In the genomic region with DNA sequence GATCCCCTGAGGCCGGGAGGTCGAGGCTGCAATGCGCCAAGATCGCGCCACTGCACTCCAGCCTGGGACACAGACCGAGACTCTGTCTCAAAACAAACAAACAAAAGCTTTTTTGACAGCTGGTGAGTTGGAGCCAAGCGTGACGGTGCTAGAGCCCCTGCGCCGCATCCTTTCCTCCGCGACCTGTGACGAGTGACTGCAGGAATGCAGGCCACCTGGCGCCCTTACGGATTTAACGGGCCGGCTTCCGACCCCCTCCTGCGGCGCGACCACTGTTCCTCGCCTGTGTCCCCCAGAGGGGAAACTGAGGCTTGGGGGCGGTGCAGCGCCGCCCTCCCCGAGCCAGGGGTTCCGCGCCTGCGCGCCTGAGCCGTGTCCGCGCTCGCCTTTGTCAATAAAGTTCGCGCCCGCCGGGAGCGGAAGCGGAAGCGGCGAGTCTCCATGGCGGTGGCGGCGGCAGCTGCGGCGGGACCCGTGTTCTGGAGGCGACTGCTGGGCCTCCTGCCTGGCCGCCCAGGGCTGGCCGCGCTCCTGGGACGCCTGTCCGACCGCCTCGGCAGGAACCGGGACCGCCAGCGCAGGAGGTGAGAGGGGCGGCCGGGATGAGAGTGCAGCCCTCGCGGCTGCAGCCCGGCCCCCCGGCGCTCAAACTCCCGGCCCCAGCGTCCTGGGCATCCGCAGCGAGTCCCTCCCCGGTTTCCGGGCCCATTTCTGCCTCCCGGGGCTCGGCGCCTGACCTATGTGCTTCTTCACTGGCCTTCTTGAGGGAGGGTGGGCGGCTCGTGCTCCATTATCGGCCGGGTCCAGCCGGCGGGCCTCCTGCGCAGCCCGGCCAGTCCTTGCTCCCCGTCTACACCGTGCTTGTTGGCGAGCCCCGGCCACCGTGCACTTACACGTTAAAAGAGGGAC, we compare ENCODE assay signal across 8 cellular contexts. TPM values are rescaled to one million over a fixed set of nuclear protein-coding genes. Genes with fewer than 3 reads are reported as not detected.
A peak's percentile ranks its signal among the peaks of the same experiment; 100 is the strongest.
DNase-seq lines count a peak whose midpoint lies in the region; ATAC-seq, FAIRE-seq and TF ChIP-seq lines count a peak whose summit lies in the region.

A gene with protein sequence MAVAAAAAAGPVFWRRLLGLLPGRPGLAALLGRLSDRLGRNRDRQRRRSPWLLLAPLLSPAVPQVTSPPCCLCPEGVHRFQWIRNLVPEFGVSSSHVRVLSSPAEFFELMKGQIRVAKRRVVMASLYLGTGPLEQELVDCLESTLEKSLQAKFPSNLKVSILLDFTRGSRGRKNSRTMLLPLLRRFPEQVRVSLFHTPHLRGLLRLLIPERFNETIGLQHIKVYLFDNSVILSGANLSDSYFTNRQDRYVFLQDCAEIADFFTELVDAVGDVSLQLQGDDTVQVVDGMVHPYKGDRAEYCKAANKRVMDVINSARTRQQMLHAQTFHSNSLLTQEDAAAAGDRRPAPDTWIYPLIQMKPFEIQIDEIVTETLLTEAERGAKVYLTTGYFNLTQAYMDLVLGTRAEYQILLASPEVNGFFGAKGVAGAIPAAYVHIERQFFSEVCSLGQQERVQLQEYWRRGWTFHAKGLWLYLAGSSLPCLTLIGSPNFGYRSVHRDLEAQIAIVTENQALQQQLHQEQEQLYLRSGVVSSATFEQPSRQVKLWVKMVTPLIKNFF (plus strand): TSS at position 425 of the 909 bp plus-strand sequence. CDS start 17 bp downstream, at position 442.

- TF ChIP-seq EP300 in A549 (IDR thresholded peaks at IDR 0.05), result no peak

- H3K4me1 Mint-ChIP-seq in neural progenitor cell, result peaks cover 59% of the 10 kb centered on the region

- H3K4me3 ChIP-seq in A549 (peak within 1 kb of the TSS; percentile 91), neural progenitor cell (peak within 1 kb of the TSS; percentile 95)

- peak within 1 kb of the TSS; percentile 63 for H2AFZ ChIP-seq in neural progenitor cell (replicated peaks)

- CTCF ChIA-PET in A549 (lab: Yijun Ruan, JAX), result interaction anchor here (0.6 to 8.9 kb wide), 7 partner anchors 8 to 433 kb away, joined by 3 to 134 read pairs (median 5); a partner anchor contains a TSS

- H3K79me2 ChIP-seq in neural progenitor cell (ENCODE audit: low read depth), result peaks cover 52% of the 10 kb centered on the region

- H3K27me3 ChIP-seq in foreskin keratinocyte (no peaks in the 10 kb centered on the region), neural progenitor cell (no peaks in the 10 kb centered on the region)

- DNase-seq in A549 (ENCODE audit: low read depth in 1 of 2, low spot score in 1 of 2), result peak; percentile 76 to 81
- peak; percentile 80 for DNase-seq in HuH-7 (ENCODE audit: low spot score)
- DNase-seq in SHP77 treated with DMSO at 0.1 percent for 48 hours (lab: John Stamatoyannopoulos, UW), result peak; percentile 42
- peak; percentile 77 for DNase-seq in activated gamma-delta T cell treated with anti-CD3 and anti-CD28 coated beads, Interleukin-2, amount 50 U/mL, for 16 hours (ENCODE audit: low read depth)
- peak in 1 of 2 donors; percentile 65 for DNase-seq in foreskin keratinocyte
- DNase-seq in neural progenitor cell (ENCODE audit: low spot score), result peak; percentile 84

- under 1% methylated on average over 31 of the region's 89 CpGs for WGBS in A549 (ENCODE audit: missing lambda C conversion rate)

- peak within 1 kb of the TSS; percentile 94 for H3K9ac ChIP-seq in neural progenitor cell

- peak within 1 kb of the TSS; percentile 94 for H3K4me2 ChIP-seq in A549
- H3K4me2 ChIP-seq in neural progenitor cell, result peak within 1 kb of the TSS; percentile 91

- peaks cover 45% of the 10 kb centered on the region for H4K20me1 ChIP-seq in neural progenitor cell (ENCODE audit: low read depth)

- H3K27ac Mint-ChIP-seq in neural progenitor cell, result peak within 1 kb of the TSS; percentile 81

- FAIRE-seq in A549 (lab: Jason Lieb, UNC), result no peak

- ATAC-seq in A549, result peak; percentile 78 to 85
- ATAC-seq in GM18519 (IDR thresholded peaks at IDR 0.05; ENCODE audit: low FRiP score, unreplicated experiment), result peak; percentile 57
- peak; percentile 49 for ATAC-seq in foreskin keratinocyte

- no peaks in the 10 kb centered on the region for H3K9me3 ChIP-seq in A549
- H3K9me3 ChIP-seq in neural progenitor cell (ENCODE audit: low read depth), result no peaks in the 10 kb centered on the region

- H3K9me3 Mint-ChIP-seq in neural progenitor cell, result no peaks in the 10 kb centered on the region

- TF ChIP-seq CTCF in A549 (IDR thresholded peaks at IDR 0.05) (no peak), foreskin keratinocyte (conservative IDR thresholded peaks at IDR 0.05) (no peak), neural progenitor cell (IDR thresholded peaks at IDR 0.05) (no peak), subcutaneous adipose tissue (IDR thresholded peaks at IDR 0.05; ENCODE audit: low read depth) (no peak)

- POLR2A ChIA-PET in A549 (lab: Yijun Ruan, JAX), result interaction anchor here (0.6 to 1.2 kb wide), 3 partner anchors 19 to 64 kb away, joined by 3 to 5 read pairs (median 4); a partner anchor contains a TSS

- H3K27ac ChIP-seq in A549, result peak within 1 kb of the TSS; percentile 88 to 90
- H3K27ac ChIP-seq in foreskin keratinocyte, result peak within 1 kb of the TSS; percentile 83
- H3K27ac ChIP-seq in neural progenitor cell, result no peak within 1 kb of the TSS

- peaks cover 29% of the 10 kb centered on the region for H3F3A ChIP-seq in neural progenitor cell (ENCODE audit: low read depth)

- H3K4me1 ChIP-seq in A549 (peaks cover 52% of the 10 kb centered on the region), foreskin keratinocyte (peaks cover 39% of the 10 kb centered on the region), neural progenitor cell (peaks cover 30% of the 10 kb centered on the region)

- H3K4me3 Mint-ChIP-seq in neural progenitor cell, result peak within 1 kb of the TSS; percentile 98

- peak; percentile 91 for TF ChIP-seq POLR2A in A549 (IDR thresholded peaks at IDR 0.05; ENCODE audit: low read length)

- H3K27me3 Mint-ChIP-seq in neural progenitor cell (ENCODE audit: insufficient read depth, low read depth), result no peaks in the 10 kb centered on the region

- no peaks in the 10 kb centered on the region for H3K36me3 ChIP-seq in neural progenitor cell

- no peak; a peak in 1 of 5 replicates for TF ChIP-seq RAD21 in A549 (conservative IDR thresholded peaks at IDR 0.05 in 1 of 2, IDR thresholded peaks at IDR 0.05 in 1 of 2)

- peaks cover 5% of the 10 kb centered on the region for H3K36me3 Mint-ChIP-seq in neural progenitor cell

TF ChIP-seq in A549, 52 proteins besides CTCF, POLR2A, EP300 and RAD21 (continues in another document):
- TF ChIP-seq PHF8 (IDR thresholded peaks at IDR 0.05; ENCODE audit: borderline replicate concordance, low read depth) (peak; percentile 85), ESRRA (IDR thresholded peaks at IDR 0.05; ENCODE audit: borderline replicate concordance, low read length) (0 out of 2 replicates have a peak, but pooled peaks have one; percentile 7), MYC (IDR thresholded peaks at IDR 0.05; ENCODE audit: borderline replicate concordance, low read length) (no peak), KDM5A (IDR thresholded peaks at IDR 0.05) (peak; percentile 93), JUN (IDR thresholded peaks at IDR 0.05) (peak; percentile 77 to 98; a peak in 4 of 5 replicates), TP53 (CRISPR knock-in tag; IDR thresholded peaks at IDR 0.05) (no peak)
- TF ChIP-seq, protein P1, sequence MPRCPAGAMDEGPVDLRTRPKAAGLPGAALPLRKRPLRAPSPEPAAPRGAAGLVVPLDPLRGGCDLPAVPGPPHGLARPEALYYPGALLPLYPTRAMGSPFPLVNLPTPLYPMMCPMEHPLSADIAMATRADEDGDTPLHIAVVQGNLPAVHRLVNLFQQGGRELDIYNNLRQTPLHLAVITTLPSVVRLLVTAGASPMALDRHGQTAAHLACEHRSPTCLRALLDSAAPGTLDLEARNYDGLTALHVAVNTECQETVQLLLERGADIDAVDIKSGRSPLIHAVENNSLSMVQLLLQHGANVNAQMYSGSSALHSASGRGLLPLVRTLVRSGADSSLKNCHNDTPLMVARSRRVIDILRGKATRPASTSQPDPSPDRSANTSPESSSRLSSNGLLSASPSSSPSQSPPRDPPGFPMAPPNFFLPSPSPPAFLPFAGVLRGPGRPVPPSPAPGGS (IDR thresholded peaks at IDR 0.05), result peak; percentile 83; the same call in 2 of the 3 replicates
- TF ChIP-seq, protein P2, sequence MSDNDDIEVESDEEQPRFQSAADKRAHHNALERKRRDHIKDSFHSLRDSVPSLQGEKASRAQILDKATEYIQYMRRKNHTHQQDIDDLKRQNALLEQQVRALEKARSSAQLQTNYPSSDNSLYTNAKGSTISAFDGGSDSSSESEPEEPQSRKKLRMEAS (IDR thresholded peaks at IDR 0.05), result peak; percentile 66
- TF ChIP-seq, protein P3, sequence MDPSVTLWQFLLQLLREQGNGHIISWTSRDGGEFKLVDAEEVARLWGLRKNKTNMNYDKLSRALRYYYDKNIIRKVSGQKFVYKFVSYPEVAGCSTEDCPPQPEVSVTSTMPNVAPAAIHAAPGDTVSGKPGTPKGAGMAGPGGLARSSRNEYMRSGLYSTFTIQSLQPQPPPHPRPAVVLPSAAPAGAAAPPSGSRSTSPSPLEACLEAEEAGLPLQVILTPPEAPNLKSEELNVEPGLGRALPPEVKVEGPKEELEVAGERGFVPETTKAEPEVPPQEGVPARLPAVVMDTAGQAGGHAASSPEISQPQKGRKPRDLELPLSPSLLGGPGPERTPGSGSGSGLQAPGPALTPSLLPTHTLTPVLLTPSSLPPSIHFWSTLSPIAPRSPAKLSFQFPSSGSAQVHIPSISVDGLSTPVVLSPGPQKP (IDR thresholded peaks at IDR 0.05; ENCODE audit: low read depth, low read length), result peak; percentile 73; the same call in 1 of the 2 replicates
- TF ChIP-seq, protein P4, sequence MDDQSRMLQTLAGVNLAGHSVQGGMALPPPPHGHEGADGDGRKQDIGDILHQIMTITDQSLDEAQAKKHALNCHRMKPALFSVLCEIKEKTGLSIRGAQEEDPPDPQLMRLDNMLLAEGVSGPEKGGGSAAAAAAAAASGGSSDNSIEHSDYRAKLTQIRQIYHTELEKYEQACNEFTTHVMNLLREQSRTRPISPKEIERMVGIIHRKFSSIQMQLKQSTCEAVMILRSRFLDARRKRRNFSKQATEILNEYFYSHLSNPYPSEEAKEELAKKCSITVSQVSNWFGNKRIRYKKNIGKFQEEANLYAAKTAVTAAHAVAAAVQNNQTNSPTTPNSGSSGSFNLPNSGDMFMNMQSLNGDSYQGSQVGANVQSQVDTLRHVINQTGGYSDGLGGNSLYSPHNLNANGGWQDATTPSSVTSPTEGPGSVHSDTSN (IDR thresholded peaks at IDR 0.05), result peak; percentile 56; the same call in 1 of the 2 replicates

RNA-seq across cellular contexts. Expression of the gene that starts here (rescaled TPM):
- polyA plus RNA-seq in A549 (2011; rRNA removed), result 29.5 and 29.6 TPM in 2 replicates
- 41.5 and 50.7 TPM in 2 replicates for polyA plus RNA-seq in A549 (2012; cell fraction: cytosol; rRNA removed)
- polyA plus RNA-seq in A549 (2012; cell fraction: nucleus; rRNA removed), result 111 and 113 TPM in 2 replicates
- polyA plus RNA-seq in A549 (2017; fragmentation: RNase III; extraction: RNeasy Plus Mini Kit Qiagen cat#74134 plus additional on column Dnase treatment), result 23.4 to 27.0 TPM (median 23.7 TPM) in 3 replicates
- 40.0 and 45.8 TPM in 2 replicates for polyA minus RNA-seq in A549 (2011; rRNA and poly(A)+ RNA removed)
- 14.8 and 14.9 TPM in 2 replicates for total RNA-seq in foreskin keratinocyte
- polyA plus RNA-seq in foreskin keratinocyte, result 12.3 and 14.3 TPM in 2 replicates
- total RNA-seq in neural progenitor cell (ENCODE audit: low replicate concordance), result 45.2 and 65.7 TPM in 2 replicates
- total RNA-seq in subcutaneous adipose tissue, result 10 to 100 TPM; 25.4 to 63.9 (median 38.4) TPM
